In the genomic region with DNA sequence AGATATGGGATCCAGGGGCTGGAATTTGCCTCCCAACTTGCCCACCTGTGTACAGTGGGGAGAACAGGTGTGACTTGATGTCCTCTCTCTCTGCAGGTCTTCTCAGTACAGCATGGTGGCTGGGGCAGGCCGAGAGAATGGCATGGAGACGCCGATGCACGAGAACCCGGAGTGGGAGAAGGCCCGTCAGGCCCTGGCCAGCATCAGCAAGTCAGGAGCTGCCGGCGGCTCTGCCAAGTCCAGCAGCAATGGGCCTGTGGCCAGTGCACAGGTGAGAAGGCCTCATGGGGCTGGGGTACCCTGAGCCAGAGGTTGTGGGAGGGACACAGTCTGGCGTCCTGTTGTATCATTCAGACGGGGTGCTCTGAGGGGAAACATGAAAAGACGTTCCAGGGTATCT, we compare ENCODE assay signal across 14 cellular contexts. TPM values are rescaled to one million over a fixed set of nuclear protein-coding genes. Genes with fewer than 3 reads are reported as not detected.
DNase-seq lines count a peak whose midpoint lies in the region; ATAC-seq and TF ChIP-seq lines count a peak whose summit lies in the region.
"Had no signal": no experiment of that assay in that cellular context is flagged by ENCODE, and none has a peak within 500 bp of the region (broad histone marks: within the 10 kb centered on the region; RNA-seq: fewer than 3 reads in every experiment).

No MANE protein-coding gene starts in this region.

- H3K27me3 ChIP-seq in left lung: no peaks in the 10 kb centered on the region
- no peaks in the 10 kb centered on the region for H3K27me3 ChIP-seq in subcutaneous abdominal adipose tissue (ENCODE audit: control insufficient read depth in 5 of 5, insufficient read depth in 4 of 5, low read length in 5 of 5)

- peak overlapping the region in 1 of 5 donors; percentile 68 for H3K9ac ChIP-seq in subcutaneous abdominal adipose tissue (ENCODE audit: low read length in 5 of 5)

- intact Hi-C loops in activated naive CD4-positive, alpha-beta T cell treated with anti-CD3 and anti-CD28 coated beads for 36 hours (cut with micrococcal nuclease): no loop called here
- intact Hi-C loops in left lung (cut with DNase I): no loop called here

- peaks cover 39% of the 10 kb centered on the region for H3K4me1 Mint-ChIP-seq in activated naive CD4-positive, alpha-beta T cell treated with anti-CD3 and anti-CD28 coated beads, Interleukin-2, amount 50 U/mL, for 24 hours
- peaks cover 37% of the 10 kb centered on the region for H3K4me1 Mint-ChIP-seq in activated naive CD4-positive, alpha-beta T cell treated with anti-CD3 and anti-CD28 coated beads for 36 hours (ENCODE audit: low read depth)
- peaks cover 37% of the 10 kb centered on the region for H3K4me1 Mint-ChIP-seq in T-helper 17 cell

- no peak for ATAC-seq in T-helper 17 cell
- ATAC-seq in left lung: no peak
- no peak for ATAC-seq in HG03378 (IDR thresholded peaks at IDR 0.05; ENCODE audit: unreplicated experiment)
- ATAC-seq: psoas muscle; stimulated activated naive CD8-positive, alpha-beta T cell treated with anti-CD3 and anti-CD28 coated beads, Interleukin-15, amount 100 ng/mL, for 72 hours had no signal

- no peak for DNase-seq in activated naive CD4-positive, alpha-beta T cell treated with anti-CD3 and anti-CD28 coated beads for 36 hours
- DNase-seq in T-helper 17 cell (no peak), left lung (peak; percentile 29 to 77), RKO (ENCODE audit: low spot score) (no peak), NCI-H1092 treated with DMSO at 0.1 percent for 48 hours (lab: John Stamatoyannopoulos, UW) (no peak)
- DNase-seq: activated naive CD4-positive, alpha-beta T cell treated with anti-CD3 and anti-CD28 coated beads, Interleukin-2, amount 10 ng/mL, durations not matched to agents 7 days and 5 days; effector CD8-positive, alpha-beta T cell; GF-D8; hippocampal formation; stimulated activated naive CD8-positive, alpha-beta T cell treated with anti-CD3 and anti-CD28 coated beads, Interleukin-15, amount 100 ng/mL, for 72 hours had no signal

- peaks cover 29 to 43% of the 10 kb centered on the region in 2 donors for H3K4me1 ChIP-seq in left lung
- peaks cover 4 to 45% (median 34%) of the 10 kb centered on the region in 5 donors for H3K4me1 ChIP-seq in subcutaneous abdominal adipose tissue (ENCODE audit: control insufficient read depth in 5 of 5, insufficient read depth in 5 of 5, low read length in 5 of 5)

- H3K27ac Mint-ChIP-seq in activated naive CD4-positive, alpha-beta T cell treated with anti-CD3 and anti-CD28 coated beads, Interleukin-2, amount 50 U/mL, for 24 hours: no peak overlapping the region
- H3K27ac Mint-ChIP-seq in activated naive CD4-positive, alpha-beta T cell treated with anti-CD3 and anti-CD28 coated beads for 36 hours: no peak overlapping the region
- peak overlapping the region; percentile 100 for H3K27ac Mint-ChIP-seq in T-helper 17 cell
- H3K27ac Mint-ChIP-seq: activated naive CD4-positive, alpha-beta T cell treated with anti-CD3 and anti-CD28 coated beads, Interleukin-2, amount 10 ng/mL, durations not matched to agents 7 days and 5 days had no signal

- H3K9me3 Mint-ChIP-seq in activated naive CD4-positive, alpha-beta T cell treated with anti-CD3 and anti-CD28 coated beads, Interleukin-2, amount 50 U/mL, for 24 hours: no peaks in the 10 kb centered on the region
- H3K9me3 Mint-ChIP-seq in activated naive CD4-positive, alpha-beta T cell treated with anti-CD3 and anti-CD28 coated beads for 36 hours: no peaks in the 10 kb centered on the region
- H3K9me3 Mint-ChIP-seq: activated naive CD4-positive, alpha-beta T cell treated with anti-CD3 and anti-CD28 coated beads, Interleukin-2, amount 10 ng/mL, durations not matched to agents 7 days and 5 days; stimulated activated naive CD8-positive, alpha-beta T cell treated with anti-CD3 and anti-CD28 coated beads, Interleukin-15, amount 100 ng/mL, for 72 hours had no signal

- H3K4me3 ChIP-seq in left lung (no peak overlapping the region), subcutaneous abdominal adipose tissue (ENCODE audit: low read depth in 1 of 5, low read length in 5 of 5) (no peak overlapping the region)

- peaks cover 0 to 64% of the 10 kb centered on the region in 2 donors for H3K36me3 ChIP-seq in left lung
- H3K36me3 ChIP-seq in subcutaneous abdominal adipose tissue (ENCODE audit: control insufficient read depth in 5 of 5, insufficient read depth in 5 of 5, low read length in 5 of 5): peaks cover 3 to 62% (median 58%) of the 10 kb centered on the region in 5 donors

- CTCF ChIA-PET in activated naive CD4-positive, alpha-beta T cell treated with anti-CD3 and anti-CD28 coated beads for 36 hours (lab: Charles Lee): no interaction called here

- no peak for TF ChIP-seq CTCF in left lung (IDR thresholded peaks at IDR 0.05)

- H3K9me3 ChIP-seq in T-helper 17 cell (ENCODE audit: control insufficient read depth, low read length, poor library complexity, severe bottlenecking): no peaks in the 10 kb centered on the region
- no peaks in the 10 kb centered on the region for H3K9me3 ChIP-seq in left lung
- no peaks in the 10 kb centered on the region for H3K9me3 ChIP-seq in subcutaneous abdominal adipose tissue (ENCODE audit: control insufficient read depth in 5 of 5, low read length in 5 of 5)
- H3K9me3 ChIP-seq: psoas muscle had no signal

- peaks cover 15% of the 10 kb centered on the region for H3K36me3 Mint-ChIP-seq in activated naive CD4-positive, alpha-beta T cell treated with anti-CD3 and anti-CD28 coated beads, Interleukin-2, amount 50 U/mL, for 24 hours
- H3K36me3 Mint-ChIP-seq in activated naive CD4-positive, alpha-beta T cell treated with anti-CD3 and anti-CD28 coated beads for 36 hours (ENCODE audit: low read depth): peaks cover 56% of the 10 kb centered on the region
- H3K36me3 Mint-ChIP-seq in T-helper 17 cell (ENCODE audit: low read depth): peaks cover 11% of the 10 kb centered on the region

- peak overlapping the region; percentile 100 for H3K4me3 Mint-ChIP-seq in activated naive CD4-positive, alpha-beta T cell treated with anti-CD3 and anti-CD28 coated beads, Interleukin-2, amount 50 U/mL, for 24 hours
- no peak overlapping the region for H3K4me3 Mint-ChIP-seq in activated naive CD4-positive, alpha-beta T cell treated with anti-CD3 and anti-CD28 coated beads for 36 hours
- no peak overlapping the region for H3K4me3 Mint-ChIP-seq in T-helper 17 cell

- H3K27me3 Mint-ChIP-seq in activated naive CD4-positive, alpha-beta T cell treated with anti-CD3 and anti-CD28 coated beads, Interleukin-2, amount 50 U/mL, for 24 hours: no peaks in the 10 kb centered on the region
- H3K27me3 Mint-ChIP-seq in activated naive CD4-positive, alpha-beta T cell treated with anti-CD3 and anti-CD28 coated beads for 36 hours (ENCODE audit: low read depth): no peaks in the 10 kb centered on the region
- no peaks in the 10 kb centered on the region for H3K27me3 Mint-ChIP-seq in T-helper 17 cell
- H3K27me3 Mint-ChIP-seq: activated naive CD4-positive, alpha-beta T cell treated with anti-CD3 and anti-CD28 coated beads, Interleukin-2, amount 10 ng/mL, durations not matched to agents 7 days and 5 days; stimulated activated naive CD8-positive, alpha-beta T cell treated with anti-CD3 and anti-CD28 coated beads, Interleukin-15, amount 100 ng/mL, for 72 hours had no signal

- H3K27ac ChIP-seq in left lung (peak overlapping the region in 1 of 2 donors; percentile 45), subcutaneous abdominal adipose tissue (ENCODE audit: low read depth, low read length) (peak overlapping the region; percentile 98)
- H3K27ac ChIP-seq: psoas muscle had no signal

RNA-seq across cellular contexts. Expression of gene LENG8, which starts 3.0 kb away (rescaled TPM):
- 100 to 1,000 TPM; 171 to 175 TPM for total RNA-seq in activated naive CD4-positive, alpha-beta T cell treated with anti-CD3 and anti-CD28 coated beads for 36 hours
- 100 to 1,000 TPM; 471 to 480 TPM for total RNA-seq in T-helper 17 cell
- total RNA-seq in left lung: 100 to 1,000 TPM; 138 to 144 TPM

RNA-seq across cellular contexts. Expression of gene LENG9, which starts 11.6 kb away (rescaled TPM):
- 1 to 10 TPM; 5.7 to 7.1 TPM for total RNA-seq in activated naive CD4-positive, alpha-beta T cell treated with anti-CD3 and anti-CD28 coated beads for 36 hours
- total RNA-seq in T-helper 17 cell (1 to 10 TPM; 4.4 to 6.0 TPM), left lung (1 to 10 TPM; 5.4 to 8.8 TPM)

RNA-seq across cellular contexts. Expression of gene CDC42EP5, which starts 21.1 kb away (rescaled TPM):
- total RNA-seq in activated naive CD4-positive, alpha-beta T cell treated with anti-CD3 and anti-CD28 coated beads for 36 hours: not detected
- total RNA-seq in T-helper 17 cell (not detected), left lung (10 to 100 TPM; 20.4 to 29.8 TPM)

RNA-seq across cellular contexts. Expression of gene TTYH1, which starts 36.7 kb away (rescaled TPM):
- total RNA-seq in activated naive CD4-positive, alpha-beta T cell treated with anti-CD3 and anti-CD28 coated beads for 36 hours: not detected
- not detected for total RNA-seq in T-helper 17 cell
- not detected for total RNA-seq in left lung

RNA-seq across cellular contexts. Expression of gene LAIR2, which starts 50.6 kb away (rescaled TPM):
- total RNA-seq in activated naive CD4-positive, alpha-beta T cell treated with anti-CD3 and anti-CD28 coated beads for 36 hours: under 1 TPM; 0.45 to 0.69 TPM
- total RNA-seq in T-helper 17 cell (1 to 10 TPM in 1 of 2 donors, under 1 TPM in 1; 0.94 to 1.7 TPM), left lung (1 to 10 TPM; 1.0 to 1.4 TPM)
- total RNA-seq: psoas muscle had no signal

Comparison
In these comparisons a context has a peak if more than half of its experiments do, and no peak if none do; other contexts are left out.
1. DNase-seq: peak in left lung (2 of 2); none in activated naive CD4-positive, alpha-beta T cell treated with anti-CD3 and anti-CD28 coated beads for 36 hours (single experiment), T-helper 17 cell (0 of 3), RKO (single experiment) and NCI-H1092 treated with DMSO at 0.1 percent for 48 hours (single experiment).
2. RNA of gene CDC42EP5, which starts 21.1 kb away (total RNA-seq): 20.4 to 29.8 TPM in left lung; not detected in activated naive CD4-positive, alpha-beta T cell treated with anti-CD3 and anti-CD28 coated beads for 36 hours and not detected in T-helper 17 cell; every median in the first group is over 10 times any median in the second.